ENCODE assay signal across 1 cellular context in genomic region chr3:98732239-98733054, GRCh38.
A peak's percentile ranks its signal among the peaks of the same experiment; 100 is the strongest.
TF ChIP-seq lines count a peak whose summit lies in the region.

No MANE protein-coding gene starts in this region.

TF ChIP-seq in HepG2, 621 proteins besides CTCF, POLR2A, EP300 and RAD21 (continued from another document and continues in another):
- TF ChIP-seq TEAD2 (CRISPR knock-in tag; IDR thresholded peaks at IDR 0.05) (no peak), PAX8 (CRISPR knock-in tag; IDR thresholded peaks at IDR 0.05; ENCODE audit: borderline replicate concordance) (peak; percentile 32; the same call in 1 of the 2 replicates), ZNF331 (CRISPR knock-in tag; IDR thresholded peaks at IDR 0.05) (no peak), HNRNPLL (IDR thresholded peaks at IDR 0.05; ENCODE audit: low read depth, low read length, poor library complexity, severe bottlenecking) (peak; percentile 81), NAIF1 (CRISPR knock-in tag; IDR thresholded peaks at IDR 0.05; ENCODE audit: borderline replicate concordance) (0 out of 2 replicates have a peak, but pooled peaks have one; percentile 20), STAG1 (CRISPR knock-in tag; IDR thresholded peaks at IDR 0.05) (no peak; the same call in 1 of the 2 replicates), ZNF34 (CRISPR knock-in tag; IDR thresholded peaks at IDR 0.05; ENCODE audit: borderline replicate concordance) (no peak), HOXA7 (CRISPR knock-in tag; IDR thresholded peaks at IDR 0.05) (no peak), TP53 (CRISPR knock-in tag; conservative IDR thresholded peaks at IDR 0.05) (no peak), ZNF639 (CRISPR knock-in tag; conservative IDR thresholded peaks at IDR 0.05) (no peak; the same call in 1 of the 2 replicates), KAT2B (IDR thresholded peaks at IDR 0.05; ENCODE audit: borderline replicate concordance, low read depth, low read length) (no peak), BORCS8-MEF2B (CRISPR knock-in tag; IDR thresholded peaks at IDR 0.05) (0 out of 2 replicates have a peak, but pooled peaks have one; percentile 19), SYNCRIP (IDR thresholded peaks at IDR 0.05; ENCODE audit: insufficient read depth, low read depth, low read length) (no peak), KLF13 (CRISPR knock-in tag; IDR thresholded peaks at IDR 0.05) (0 out of 2 replicates have a peak, but pooled peaks have one; percentile 41), AHR (CRISPR knock-in tag; IDR thresholded peaks at IDR 0.05) (no peak), TFE3 (CRISPR knock-in tag; IDR thresholded peaks at IDR 0.05) (no peak), SOX6 (IDR thresholded peaks at IDR 0.05) (no peak), SOX6 (CRISPR knock-in tag; IDR thresholded peaks at IDR 0.05) (peak; percentile 65), ZNF251 (CRISPR knock-in tag; IDR thresholded peaks at IDR 0.05) (no peak), PCBP1 (IDR thresholded peaks at IDR 0.05; ENCODE audit: borderline replicate concordance, low read depth, low read length) (no peak), SMYD3 (CRISPR knock-in tag; IDR thresholded peaks at IDR 0.05) (0 out of 2 replicates have a peak, but pooled peaks have one; percentile 3), NFE2L2 (IDR thresholded peaks at IDR 0.05; ENCODE audit: low read length) (no peak), SP140L (CRISPR knock-in tag; IDR thresholded peaks at IDR 0.05; ENCODE audit: borderline replicate concordance) (no peak), FOXC1 (CRISPR knock-in tag; IDR thresholded peaks at IDR 0.05; ENCODE audit: borderline replicate concordance) (no peak), ASH2L (IDR thresholded peaks at IDR 0.05; ENCODE audit: insufficient read length, low read depth, low read length) (no peak), TIGD3 (CRISPR knock-in tag; IDR thresholded peaks at IDR 0.05; ENCODE audit: borderline replicate concordance) (no peak), DZIP1 (CRISPR knock-in tag; IDR thresholded peaks at IDR 0.05) (no peak; the same call in 1 of the 2 replicates), RXRA (CRISPR knock-in tag; IDR thresholded peaks at IDR 0.05) (peak; percentile 67; the same call in 1 of the 2 replicates), ZNF720 (CRISPR knock-in tag; IDR thresholded peaks at IDR 0.05) (no peak), TMF1 (CRISPR knock-in tag; IDR thresholded peaks at IDR 0.05; ENCODE audit: low read depth) (no peak), ZFP1 (CRISPR knock-in tag; IDR thresholded peaks at IDR 0.05) (no peak), NFIC (IDR thresholded peaks at IDR 0.05; ENCODE audit: low read length) (no peak), ZFP90 (CRISPR knock-in tag; IDR thresholded peaks at IDR 0.05; ENCODE audit: borderline replicate concordance) (no peak), TCF7 (IDR thresholded peaks at IDR 0.05; ENCODE audit: low read depth) (no peak), NR2F1 (CRISPR knock-in tag; IDR thresholded peaks at IDR 0.05) (no peak), ZNF563 (CRISPR knock-in tag; IDR thresholded peaks at IDR 0.05) (peak; percentile 93), JUNB (CRISPR knock-in tag; IDR thresholded peaks at IDR 0.05; ENCODE audit: borderline replicate concordance) (no peak), SMAD1 (CRISPR knock-in tag; IDR thresholded peaks at IDR 0.05; ENCODE audit: borderline replicate concordance, low read depth) (no peak), GABPA (IDR thresholded peaks at IDR 0.05; ENCODE audit: low read depth, low read length) (no peak), GABPA (CRISPR knock-in tag; IDR thresholded peaks at IDR 0.05; ENCODE audit: low read depth) (no peak), SAP130 (CRISPR knock-in tag; IDR thresholded peaks at IDR 0.05; ENCODE audit: low read depth) (peak; percentile 68), STAT6 (CRISPR knock-in tag; IDR thresholded peaks at IDR 0.05; ENCODE audit: borderline replicate concordance) (no peak), ZNF253 (CRISPR knock-in tag; IDR thresholded peaks at IDR 0.05; ENCODE audit: borderline replicate concordance) (no peak), ZNF7 (CRISPR knock-in tag; IDR thresholded peaks at IDR 0.05) (no peak), TBP (CRISPR knock-in tag; IDR thresholded peaks at IDR 0.05) (no peak), MAFK (conservative IDR thresholded peaks at IDR 0.05 in 1 of 2, IDR thresholded peaks at IDR 0.05 in 1 of 2; ENCODE audit: low read length in 2 of 2) (no peak), ZNF282 (IDR thresholded peaks at IDR 0.05; ENCODE audit: partially characterized antibody) (no peak), SP5 (CRISPR knock-in tag; IDR thresholded peaks at IDR 0.05; ENCODE audit: borderline replicate concordance, low read depth) (peak; percentile 56; the same call in 1 of the 2 replicates), GMEB1 (CRISPR knock-in tag; IDR thresholded peaks at IDR 0.05; ENCODE audit: borderline replicate concordance) (peak; percentile 28; the same call in 1 of the 2 replicates), ZNF232 (CRISPR knock-in tag; IDR thresholded peaks at IDR 0.05; ENCODE audit: borderline replicate concordance) (0 out of 2 replicates have a peak, but pooled peaks have one; percentile 27), SALL1 (CRISPR knock-in tag; IDR thresholded peaks at IDR 0.05) (peak; percentile 54), THYN1 (CRISPR knock-in tag; IDR thresholded peaks at IDR 0.05; ENCODE audit: borderline replicate concordance, low read depth) (no peak), CENPT (CRISPR knock-in tag; IDR thresholded peaks at IDR 0.05; ENCODE audit: low read depth) (no peak)
- TF ChIP-seq, protein P1, sequence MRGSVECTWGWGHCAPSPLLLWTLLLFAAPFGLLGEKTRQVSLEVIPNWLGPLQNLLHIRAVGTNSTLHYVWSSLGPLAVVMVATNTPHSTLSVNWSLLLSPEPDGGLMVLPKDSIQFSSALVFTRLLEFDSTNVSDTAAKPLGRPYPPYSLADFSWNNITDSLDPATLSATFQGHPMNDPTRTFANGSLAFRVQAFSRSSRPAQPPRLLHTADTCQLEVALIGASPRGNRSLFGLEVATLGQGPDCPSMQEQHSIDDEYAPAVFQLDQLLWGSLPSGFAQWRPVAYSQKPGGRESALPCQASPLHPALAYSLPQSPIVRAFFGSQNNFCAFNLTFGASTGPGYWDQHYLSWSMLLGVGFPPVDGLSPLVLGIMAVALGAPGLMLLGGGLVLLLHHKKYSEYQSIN (CRISPR knock-in tag; IDR thresholded peaks at IDR 0.05; ENCODE audit: borderline replicate concordance): no peak
- TF ChIP-seq, protein P2, sequence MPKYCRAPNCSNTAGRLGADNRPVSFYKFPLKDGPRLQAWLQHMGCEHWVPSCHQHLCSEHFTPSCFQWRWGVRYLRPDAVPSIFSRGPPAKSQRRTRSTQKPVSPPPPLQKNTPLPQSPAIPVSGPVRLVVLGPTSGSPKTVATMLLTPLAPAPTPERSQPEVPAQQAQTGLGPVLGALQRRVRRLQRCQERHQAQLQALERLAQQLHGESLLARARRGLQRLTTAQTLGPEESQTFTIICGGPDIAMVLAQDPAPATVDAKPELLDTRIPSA (CRISPR knock-in tag; IDR thresholded peaks at IDR 0.05; ENCODE audit: borderline replicate concordance): no peak
- TF ChIP-seq, protein P3, sequence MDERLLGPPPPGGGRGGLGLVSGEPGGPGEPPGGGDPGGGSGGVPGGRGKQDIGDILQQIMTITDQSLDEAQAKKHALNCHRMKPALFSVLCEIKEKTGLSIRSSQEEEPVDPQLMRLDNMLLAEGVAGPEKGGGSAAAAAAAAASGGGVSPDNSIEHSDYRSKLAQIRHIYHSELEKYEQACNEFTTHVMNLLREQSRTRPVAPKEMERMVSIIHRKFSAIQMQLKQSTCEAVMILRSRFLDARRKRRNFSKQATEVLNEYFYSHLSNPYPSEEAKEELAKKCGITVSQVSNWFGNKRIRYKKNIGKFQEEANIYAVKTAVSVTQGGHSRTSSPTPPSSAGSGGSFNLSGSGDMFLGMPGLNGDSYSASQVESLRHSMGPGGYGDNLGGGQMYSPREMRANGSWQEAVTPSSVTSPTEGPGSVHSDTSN (CRISPR knock-in tag; IDR thresholded peaks at IDR 0.05): no peak
- TF ChIP-seq, protein P4, sequence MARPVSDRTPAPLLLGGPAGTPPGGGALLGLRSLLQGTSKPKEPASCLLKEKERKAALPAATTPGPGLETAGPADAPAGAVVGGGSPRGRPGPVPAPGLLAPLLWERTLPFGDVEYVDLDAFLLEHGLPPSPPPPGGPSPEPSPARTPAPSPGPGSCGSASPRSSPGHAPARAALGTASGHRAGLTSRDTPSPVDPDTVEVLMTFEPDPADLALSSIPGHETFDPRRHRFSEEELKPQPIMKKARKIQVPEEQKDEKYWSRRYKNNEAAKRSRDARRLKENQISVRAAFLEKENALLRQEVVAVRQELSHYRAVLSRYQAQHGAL (CRISPR knock-in tag; IDR thresholded peaks at IDR 0.05; ENCODE audit: not compliant biosample characterization): no peak
